In genomic region chr6:111524735-111525134, GRCh38 we compare ENCODE assay signal across 14 cellular contexts.
"Had no signal": no experiment of that assay in that cellular context is flagged by ENCODE, and none has a peak within 500 bp of the region (broad histone marks: within the 10 kb centered on the region; RNA-seq: fewer than 3 reads in every experiment).

No MANE protein-coding gene starts in this region.

- H3K4me1 ChIP-seq: body of pancreas, colonic mucosa, pancreas had no signal

- ATAC-seq: activated T-cell treated with anti-CD3 and anti-CD28 coated beads, Interleukin-2, amount 50 U/mL, for 4 hours; body of pancreas; esophagus mucosa; pancreas had no signal

- H3K4me3 ChIP-seq: body of pancreas, colonic mucosa, lung, pancreas, sigmoid colon had no signal

- H3K27me3 ChIP-seq: body of pancreas, colonic mucosa, pancreas, sigmoid colon had no signal

- H3K9me3 ChIP-seq: body of pancreas, colonic mucosa, pancreas, sigmoid colon had no signal

- DNase-seq: activated CD4-positive, alpha-beta T cell treated with anti-CD3 and anti-CD28 coated beads, Interleukin-2, amount 10 ng/mL, durations not matched to agents 7 days and 5 days; activated CD4-positive, CD25-positive, alpha-beta regulatory T cell; activated naive CD4-positive, alpha-beta T cell treated with Interleukin-2 at 50 U/mL for 16 hours; activated T-cell treated with anti-CD3 and anti-CD28 coated beads, Interleukin-2, amount 50 U/mL, for 4 hours; body of pancreas; central memory CD4-positive, alpha-beta T cell; colonic mucosa; pancreas; SHP77 treated with DMSO at 0.1 percent for 48 hours; sigmoid colon; stimulated activated CD4-positive, alpha-beta T cell treated with anti-CD3 and anti-CD28 coated beads, Interleukin-1b, Interleukin-23, amount 100 ng/mL, for 48 hours had no signal

- H3K36me3 ChIP-seq: colonic mucosa, pancreas, sigmoid colon had no signal

- H3K4me3 Mint-ChIP-seq: activated CD4-positive, alpha-beta T cell treated with anti-CD3 and anti-CD28 coated beads, Interleukin-2, amount 10 ng/mL, durations not matched to agents 7 days and 5 days; activated T-cell treated with anti-CD3 and anti-CD28 coated beads, Interleukin-2, amount 50 U/mL, for 4 hours; type B pancreatic cell had no signal

- H3K27ac ChIP-seq: body of pancreas, colonic mucosa, pancreas, sigmoid colon had no signal

- H3K27ac Mint-ChIP-seq: type B pancreatic cell had no signal

- H3K27me3 Mint-ChIP-seq: activated CD4-positive, alpha-beta T cell treated with anti-CD3 and anti-CD28 coated beads, Interleukin-2, amount 10 ng/mL, durations not matched to agents 7 days and 5 days; type B pancreatic cell had no signal

- H3K9me3 Mint-ChIP-seq: activated CD4-positive, alpha-beta T cell treated with anti-CD3 and anti-CD28 coated beads, Interleukin-2, amount 10 ng/mL, durations not matched to agents 7 days and 5 days; activated T-cell treated with anti-CD3 and anti-CD28 coated beads, Interleukin-2, amount 50 U/mL, for 4 hours had no signal
